1 cellular context compared by ENCODE assay signal in genomic region chr19:6753178-6754031, GRCh38.
TF ChIP-seq lines count a peak whose summit lies in the region.

No MANE protein-coding gene starts in this region.

TF ChIP-seq in HepG2, 621 proteins besides CTCF, POLR2A, EP300 and RAD21 (continued from another document and continues in another):
- peak; percentile 69; the same call in 1 of the 2 replicates for TF ChIP-seq ZNF782 (CRISPR knock-in tag; IDR thresholded peaks at IDR 0.05; ENCODE audit: borderline replicate concordance)
- peak; percentile 65; the same call in 1 of the 2 replicates for TF ChIP-seq KLF15 (CRISPR knock-in tag; IDR thresholded peaks at IDR 0.05; ENCODE audit: borderline replicate concordance)
- no peak for TF ChIP-seq ZNF644 (CRISPR knock-in tag; IDR thresholded peaks at IDR 0.05; ENCODE audit: low read depth)
- TF ChIP-seq SMAD1 (CRISPR knock-in tag; IDR thresholded peaks at IDR 0.05; ENCODE audit: borderline replicate concordance, low read depth), result no peak
- TF ChIP-seq ZNF703 (CRISPR knock-in tag; IDR thresholded peaks at IDR 0.05; ENCODE audit: borderline replicate concordance), result no peak
- 0 out of 2 replicates have a peak, but pooled peaks have one; percentile 38 for TF ChIP-seq HBP1 (CRISPR knock-in tag; IDR thresholded peaks at IDR 0.05; ENCODE audit: low read depth)
- 0 out of 2 replicates have a peak, but pooled peaks have one; percentile 42 for TF ChIP-seq ZBTB38 (CRISPR knock-in tag; IDR thresholded peaks at IDR 0.05)
- TF ChIP-seq REXO4 (CRISPR knock-in tag; IDR thresholded peaks at IDR 0.05; ENCODE audit: borderline replicate concordance), result peak; percentile 42; the same call in 1 of the 2 replicates
- TF ChIP-seq ZFP37 (CRISPR knock-in tag; IDR thresholded peaks at IDR 0.05; ENCODE audit: borderline replicate concordance), result peak; percentile 77; the same call in 1 of the 2 replicates
- TF ChIP-seq TOPORS (CRISPR knock-in tag; IDR thresholded peaks at IDR 0.05), result peak; percentile 54; the same call in 1 of the 2 replicates
- no peak for TF ChIP-seq PHB2 (IDR thresholded peaks at IDR 0.05; ENCODE audit: partially characterized antibody)
- TF ChIP-seq HNRNPL (IDR thresholded peaks at IDR 0.05; ENCODE audit: low read depth, low read length), result peak; percentile 85
- peak; percentile 73 for TF ChIP-seq PBX2 (CRISPR knock-in tag; IDR thresholded peaks at IDR 0.05)
- no peak for TF ChIP-seq ZNF841 (CRISPR knock-in tag; IDR thresholded peaks at IDR 0.05; ENCODE audit: borderline replicate concordance)
- no peak; the same call in 1 of the 2 replicates for TF ChIP-seq ZNF709 (CRISPR knock-in tag; IDR thresholded peaks at IDR 0.05)
- no peak for TF ChIP-seq RFX1 (IDR thresholded peaks at IDR 0.05)
- TF ChIP-seq SNAPC5 (CRISPR knock-in tag; IDR thresholded peaks at IDR 0.05; ENCODE audit: borderline replicate concordance), result no peak
- no peak for TF ChIP-seq CHD4 (IDR thresholded peaks at IDR 0.05; ENCODE audit: borderline replicate concordance, low read length)
- TF ChIP-seq ZNF674 (CRISPR knock-in tag; IDR thresholded peaks at IDR 0.05; ENCODE audit: low read depth), result no peak
- TF ChIP-seq RFX5 (IDR thresholded peaks at IDR 0.05; ENCODE audit: low read depth, low read length), result no peak
- no peak for TF ChIP-seq CCAR2 (optimal IDR thresholded peaks at IDR 0.05; ENCODE audit: low read depth, low read length)
- TF ChIP-seq HNRNPK (IDR thresholded peaks at IDR 0.05; ENCODE audit: low read depth, low read length, poor library complexity, severe bottlenecking), result peak; percentile 98
- TF ChIP-seq TIGD3 (CRISPR knock-in tag; IDR thresholded peaks at IDR 0.05; ENCODE audit: borderline replicate concordance), result no peak
- peak; percentile 77 for TF ChIP-seq GATAD2A (CRISPR knock-in tag; IDR thresholded peaks at IDR 0.05)
- peak; percentile 82 for TF ChIP-seq ZNF777 (CRISPR knock-in tag; IDR thresholded peaks at IDR 0.05)
- TF ChIP-seq RCOR2 (CRISPR knock-in tag; IDR thresholded peaks at IDR 0.05), result no peak
- peak; percentile 71; the same call in 1 of the 2 replicates for TF ChIP-seq NFKB2 (CRISPR knock-in tag; IDR thresholded peaks at IDR 0.05; ENCODE audit: borderline replicate concordance)
- TF ChIP-seq SMARCC2 (IDR thresholded peaks at IDR 0.05), result no peak
- no peak for TF ChIP-seq SYNCRIP (IDR thresholded peaks at IDR 0.05; ENCODE audit: insufficient read depth, low read depth, low read length)
- TF ChIP-seq MLX (CRISPR knock-in tag; IDR thresholded peaks at IDR 0.05), result peak; percentile 52; the same call in 1 of the 2 replicates
- TF ChIP-seq KDM4B (CRISPR knock-in tag; IDR thresholded peaks at IDR 0.05), result peak; percentile 78; the same call in 1 of the 2 replicates
- peak; percentile 87; the same call in 1 of the 2 replicates for TF ChIP-seq ZC3H13 (CRISPR knock-in tag; IDR thresholded peaks at IDR 0.05)
- peak; percentile 79 for TF ChIP-seq NCOA2 (CRISPR knock-in tag; IDR thresholded peaks at IDR 0.05)
- peak; percentile 44; the same call in 1 of the 2 replicates for TF ChIP-seq ZBTB44 (CRISPR knock-in tag; IDR thresholded peaks at IDR 0.05)
- TF ChIP-seq MYNN (CRISPR knock-in tag; IDR thresholded peaks at IDR 0.05; ENCODE audit: low read depth), result peak; percentile 80; the same call in 1 of the 2 replicates
- no peak for TF ChIP-seq ZNF10 (CRISPR knock-in tag; IDR thresholded peaks at IDR 0.05; ENCODE audit: borderline replicate concordance, low read depth)
- no peak for TF ChIP-seq JUNB (CRISPR knock-in tag; IDR thresholded peaks at IDR 0.05; ENCODE audit: borderline replicate concordance)
- TF ChIP-seq MED13 (CRISPR knock-in tag; IDR thresholded peaks at IDR 0.05), result peak; percentile 77; the same call in 1 of the 2 replicates
- TF ChIP-seq SETDB1 (CRISPR knock-in tag; IDR thresholded peaks at IDR 0.05; ENCODE audit: borderline replicate concordance), result no peak
- peak; percentile 92; the same call in 1 of the 2 replicates for TF ChIP-seq NRL (CRISPR knock-in tag; IDR thresholded peaks at IDR 0.05; ENCODE audit: borderline replicate concordance)
- TF ChIP-seq ZNF367 (CRISPR knock-in tag; IDR thresholded peaks at IDR 0.05; ENCODE audit: borderline replicate concordance), result peak; percentile 71; the same call in 1 of the 2 replicates
- no peak for TF ChIP-seq ZNF646 (CRISPR knock-in tag; IDR thresholded peaks at IDR 0.05)
- 0 out of 2 replicates have a peak, but pooled peaks have one; percentile 26 for TF ChIP-seq PCBP1 (IDR thresholded peaks at IDR 0.05; ENCODE audit: borderline replicate concordance, low read depth, low read length)
- no peak for TF ChIP-seq SIX1 (CRISPR knock-in tag; IDR thresholded peaks at IDR 0.05; ENCODE audit: borderline replicate concordance)
- TF ChIP-seq NR2F1 (CRISPR knock-in tag; IDR thresholded peaks at IDR 0.05), result peak; percentile 47 to 69; a peak in 3 of 4 replicates
- TF ChIP-seq TCF7 (IDR thresholded peaks at IDR 0.05; ENCODE audit: low read depth), result no peak
- TF ChIP-seq ZNF460 (CRISPR knock-in tag; IDR thresholded peaks at IDR 0.05; ENCODE audit: borderline replicate concordance), result no peak; the same call in 1 of the 2 replicates
- TF ChIP-seq RARA (CRISPR knock-in tag; IDR thresholded peaks at IDR 0.05), result peak; percentile 85
- TF ChIP-seq ZNF710 (CRISPR knock-in tag; IDR thresholded peaks at IDR 0.05; ENCODE audit: borderline replicate concordance), result no peak
- peak; percentile 63; the same call in 1 of the 2 replicates for TF ChIP-seq ZNF746 (CRISPR knock-in tag; IDR thresholded peaks at IDR 0.05)
- 0 out of 2 replicates have a peak, but pooled peaks have one; percentile 56 for TF ChIP-seq DNMT3B (CRISPR knock-in tag; conservative IDR thresholded peaks at IDR 0.05)
- peak; percentile 79; the same call in 1 of the 2 replicates for TF ChIP-seq ZNF264 (CRISPR knock-in tag; IDR thresholded peaks at IDR 0.05)
- peak; percentile 61 for TF ChIP-seq XRCC5 (optimal IDR thresholded peaks at IDR 0.05; ENCODE audit: low read length)
- TF ChIP-seq ZBTB7A (CRISPR knock-in tag; IDR thresholded peaks at IDR 0.05), result peak; percentile 99
- no peak for TF ChIP-seq ZBTB14 (CRISPR knock-in tag; IDR thresholded peaks at IDR 0.05)
